In the genomic region with DNA sequence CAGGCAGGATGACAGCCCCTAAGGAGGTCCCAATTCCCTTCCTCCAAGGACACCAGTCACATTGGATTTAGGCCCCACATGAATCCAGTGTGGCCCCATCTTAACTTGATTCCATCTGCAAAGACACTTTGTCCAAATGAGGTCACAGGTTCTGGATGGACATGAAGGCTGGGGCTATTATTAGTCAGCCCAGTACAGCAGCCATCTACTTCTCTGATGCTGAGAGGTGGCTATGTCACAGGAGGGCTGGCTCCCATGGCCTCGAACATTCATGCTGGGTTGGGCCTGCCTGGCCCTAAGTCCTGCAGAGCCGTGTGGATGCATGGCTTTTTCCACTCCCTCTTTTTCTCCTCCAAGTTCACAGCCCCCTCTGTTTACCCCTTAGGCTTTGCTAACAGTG, we compare ENCODE assay signal across 27 cellular contexts.
"Had no signal": no experiment of that assay in that cellular context is flagged by ENCODE, and none has a peak within 500 bp of the region (broad histone marks: within the 10 kb centered on the region; RNA-seq: fewer than 3 reads in every experiment).

No MANE protein-coding gene starts in this region.

- H3K27me3 Mint-ChIP-seq: activated CD4-positive, alpha-beta T cell treated with anti-CD3 and anti-CD28 coated beads, Interleukin-2, amount 10 ng/mL, durations not matched to agents 24 days and 14 days; activated CD8-positive, alpha-beta memory T cell treated with anti-CD3 and anti-CD28 coated beads, Interleukin-2, amount 10 ng/mL, durations not matched to agents 7 days and 5 days; activated naive CD4-positive, alpha-beta T cell treated with anti-CD3 and anti-CD28 coated beads, Interleukin-2, amount 50 U/mL, for 24 hours; activated T-cell treated with anti-CD3 and anti-CD28 coated beads, Interleukin-2, amount 50 U/mL, for 24 hours had no signal

- H3K9me3 Mint-ChIP-seq: activated CD4-positive, alpha-beta T cell treated with anti-CD3 and anti-CD28 coated beads, Interleukin-2, amount 10 ng/mL, durations not matched to agents 24 days and 14 days; activated naive CD4-positive, alpha-beta T cell treated with anti-CD3 and anti-CD28 coated beads, Interleukin-2, amount 50 U/mL, for 24 hours; activated T-cell treated with anti-CD3 and anti-CD28 coated beads, Interleukin-2, amount 50 U/mL, for 24 hours; activated T-helper 1 cell treated with anti-CD3 and anti-CD28 coated beads, Interleukin-12 subunit alpha, Interleukin-12 subunit beta, Interleukin-2, Interleukin-4 antibody, amounts not matched to agents 30 ng/mL and 10 ng/mL and 1 ng/mL, durations not matched to agents 14 hours and 24 hours and 36 hours; T-helper 1 cell treated with Interleukin-12 subunit alpha and Interleukin-12 subunit beta and Interleukin-4 antibody, amounts not matched to agents 30 μg/mL and 1 μg/mL, for 36 hours had no signal

- H3K27ac Mint-ChIP-seq: activated CD4-positive, alpha-beta T cell treated with anti-CD3 and anti-CD28 coated beads, Interleukin-2, amount 10 ng/mL, durations not matched to agents 24 days and 14 days; activated CD8-positive, alpha-beta memory T cell treated with anti-CD3 and anti-CD28 coated beads, Interleukin-2, amount 10 ng/mL, durations not matched to agents 7 days and 5 days; activated naive CD4-positive, alpha-beta T cell treated with anti-CD3 and anti-CD28 coated beads, Interleukin-2, amount 50 U/mL, for 24 hours; activated T-cell treated with anti-CD3 and anti-CD28 coated beads, Interleukin-2, amount 50 U/mL, for 24 hours; activated T-helper 1 cell treated with anti-CD3 and anti-CD28 coated beads, Interleukin-12 subunit alpha, Interleukin-12 subunit beta, Interleukin-2, Interleukin-4 antibody, amounts not matched to agents 30 ng/mL and 10 ng/mL and 1 ng/mL, durations not matched to agents 14 hours and 24 hours and 36 hours; T-helper 1 cell treated with Interleukin-12 subunit alpha and Interleukin-12 subunit beta and Interleukin-4 antibody, amounts not matched to agents 30 μg/mL and 1 μg/mL, for 36 hours had no signal

- H3K4me3 ChIP-seq: breast epithelium had no signal

- H3K27ac ChIP-seq: breast epithelium had no signal

- DNase-seq: activated CD4-positive, alpha-beta T cell treated with anti-CD3 and anti-CD28 coated beads for 1 hour; activated CD4-positive, alpha-beta T cell treated with anti-CD3 and anti-CD28 coated beads, Interleukin-2, amount 10 ng/mL, durations not matched to agents 24 days and 14 days; activated CD4-positive, alpha-beta T cell treated with anti-CD3 and anti-CD28 coated beads, Interleukin-2, amount 50 U/mL, for 48 hours; activated CD8-positive, alpha-beta memory T cell treated with anti-CD3 and anti-CD28 coated beads, Interleukin-2, amount 10 ng/mL, durations not matched to agents 7 days and 5 days; activated effector memory CD4-positive, alpha-beta T cell treated with Interleukin-2 at 50 U/mL for 16 hours; activated naive CD4-positive, alpha-beta T cell; activated T-cell treated with anti-CD3 and anti-CD28 coated beads, Interleukin-2, amount 50 U/mL, for 24 hours; aorta; caudate nucleus; Karpas-422; MM.1S; NCI-H1105; NCI-H1436; NCI-H1694 treated with DMSO at 0.1 percent for 48 hours; NCI-H2029 treated with DMSO at 0.1 percent for 48 hours; NCI-H345; NCI-H510A; NCI-H69; NK-92 treated with Interleukin-12 subunit alpha and Interleukin-12 subunit beta, amount 100 ng/mL, for 24 hours; OCI-M1; RPMI8226; SHP77 had no signal

- H3K36me3 ChIP-seq: breast epithelium had no signal

- ATAC-seq: activated CD8-positive, alpha-beta memory T cell treated with anti-CD3 and anti-CD28 coated beads, Interleukin-2, amount 10 ng/mL, durations not matched to agents 7 days and 5 days; Panc1 had no signal

- H3K27me3 ChIP-seq: breast epithelium had no signal

- H3K4me1 ChIP-seq: breast epithelium had no signal

- H3K4me3 Mint-ChIP-seq: activated CD4-positive, alpha-beta T cell treated with anti-CD3 and anti-CD28 coated beads, Interleukin-2, amount 10 ng/mL, durations not matched to agents 24 days and 14 days; activated CD8-positive, alpha-beta memory T cell treated with anti-CD3 and anti-CD28 coated beads, Interleukin-2, amount 10 ng/mL, durations not matched to agents 7 days and 5 days; activated naive CD4-positive, alpha-beta T cell treated with anti-CD3 and anti-CD28 coated beads, Interleukin-2, amount 50 U/mL, for 24 hours; activated T-cell treated with anti-CD3 and anti-CD28 coated beads, Interleukin-2, amount 50 U/mL, for 24 hours; activated T-helper 1 cell treated with anti-CD3 and anti-CD28 coated beads, Interleukin-12 subunit alpha, Interleukin-12 subunit beta, Interleukin-2, Interleukin-4 antibody, amounts not matched to agents 30 ng/mL and 10 ng/mL and 1 ng/mL, durations not matched to agents 14 hours and 24 hours and 36 hours; T-helper 1 cell treated with Interleukin-12 subunit alpha and Interleukin-12 subunit beta and Interleukin-4 antibody, amounts not matched to agents 30 μg/mL and 1 μg/mL, for 36 hours had no signal

- H3K9me3 ChIP-seq: breast epithelium had no signal

- H3K36me3 Mint-ChIP-seq: activated naive CD4-positive, alpha-beta T cell treated with anti-CD3 and anti-CD28 coated beads, Interleukin-2, amount 50 U/mL, for 24 hours had no signal
